ENCODE assay signal across 8 cellular contexts in genomic region chr16:69762843-69763556, GRCh38. TPM values are rescaled to one million over a fixed set of nuclear protein-coding genes. Genes with fewer than 3 reads are reported as not detected.
DNase-seq lines count a peak whose midpoint lies in the region; TF ChIP-seq lines count a peak whose summit lies in the region.

No MANE protein-coding gene starts in this region.

- no peak overlapping the region for H2BK15ac ChIP-seq in mesenchymal stem cell (ENCODE audit: low read depth, poor library complexity, severe bottlenecking)

- no peak overlapping the region for H2AK5ac ChIP-seq in mesenchymal stem cell (ENCODE audit: low read length, severe bottlenecking)

- no peaks in the 10 kb centered on the region for H3K9me3 Mint-ChIP-seq in CD4-positive, alpha-beta memory T cell

- H3K18ac ChIP-seq in mesenchymal stem cell (ENCODE audit: low read depth in 1 of 2, low read length in 2 of 2) = peak overlapping the region; percentile 73 to 88

- no peaks in the 10 kb centered on the region for H3K27me3 ChIP-seq in CD4-positive, alpha-beta memory T cell (ENCODE audit: insufficient read depth, low read length)
- no peaks in the 10 kb centered on the region for H3K27me3 ChIP-seq in HAP-1 (ENCODE audit: low read depth)
- H3K27me3 ChIP-seq in Peyer's patch = no peaks in the 10 kb centered on the region
- no peaks in the 10 kb centered on the region for H3K27me3 ChIP-seq in dorsolateral prefrontal cortex
- no peaks in the 10 kb centered on the region for H3K27me3 ChIP-seq in mesenchymal stem cell (ENCODE audit: control insufficient read depth in 1 of 2, insufficient read depth in 1 of 2, low read length in 2 of 2)
- H3K27me3 ChIP-seq in uterus = no peaks in the 10 kb centered on the region

- DNase-seq in CD4-positive, alpha-beta memory T cell = peak in 4 of 5 donors; percentile 27 to 45 (median 34)
- DNase-seq in HAP-1 (ENCODE audit: low spot score in 2 of 2) (no peak), Peyer's patch (no peak), dorsolateral prefrontal cortex (no peak), mesenchymal stem cell (peak; percentile 44), uterus (no peak), NCI-H1436 treated with DMSO at 0.1 percent for 48 hours (lab: John Stamatoyannopoulos, UW) (no peak), HuH-7 (ENCODE audit: low spot score) (no peak)

- H3K27ac Mint-ChIP-seq in CD4-positive, alpha-beta memory T cell = peak overlapping the region; percentile 82 to 97 (median 93)

- H3K27me3 Mint-ChIP-seq in CD4-positive, alpha-beta memory T cell = no peaks in the 10 kb centered on the region

- peak overlapping the region; percentile 99 for H3K9ac ChIP-seq in mesenchymal stem cell (ENCODE audit: low read length)

- no peak for TF ChIP-seq POLR2A in Peyer's patch (IDR thresholded peaks at IDR 0.05)
- no peak for TF ChIP-seq POLR2A in uterus (IDR thresholded peaks at IDR 0.05)

- H3K36me3 ChIP-seq in CD4-positive, alpha-beta memory T cell (ENCODE audit: insufficient read depth, low read length) = no peaks in the 10 kb centered on the region
- H3K36me3 ChIP-seq in HAP-1 (replicated peaks) (no peaks in the 10 kb centered on the region), Peyer's patch (no peaks in the 10 kb centered on the region), mesenchymal stem cell (ENCODE audit: control insufficient read depth in 1 of 2, insufficient read depth in 2 of 2, low read depth in 1 of 2, low read length in 2 of 2) (peaks cover 0 to 10% of the 10 kb centered on the region in 2 experiments), uterus (no peaks in the 10 kb centered on the region)

- no peak overlapping the region for H4K8ac ChIP-seq in mesenchymal stem cell (ENCODE audit: low read length)

- H3K9me3 ChIP-seq in CD4-positive, alpha-beta memory T cell (ENCODE audit: control insufficient read depth in 1 of 2, low read length in 2 of 2) = no peaks in the 10 kb centered on the region
- H3K9me3 ChIP-seq in HAP-1 = no peaks in the 10 kb centered on the region
- no peaks in the 10 kb centered on the region for H3K9me3 ChIP-seq in Peyer's patch
- no peaks in the 10 kb centered on the region for H3K9me3 ChIP-seq in mesenchymal stem cell (ENCODE audit: control insufficient read depth, low read length)
- H3K9me3 ChIP-seq in uterus = no peaks in the 10 kb centered on the region

- peak overlapping the region; percentile 46 for H3K4me2 ChIP-seq in mesenchymal stem cell (ENCODE audit: low read length, poor library complexity, severe bottlenecking)

- H3K23ac ChIP-seq in mesenchymal stem cell (ENCODE audit: low read length in 2 of 2) = no peak overlapping the region

- no peak overlapping the region for H3K14ac ChIP-seq in mesenchymal stem cell (ENCODE audit: low read length in 2 of 2)

- H4K91ac ChIP-seq in mesenchymal stem cell (ENCODE audit: low read length) = no peak overlapping the region

- intact Hi-C loops in CD4-positive, alpha-beta memory T cell (cut with micrococcal nuclease) = loop anchor here (1.0 to 5.0 kb wide), 2 partner anchors 9 to 201 kb away; partner anchors contain the start of gene NOB1
- intact Hi-C loops in dorsolateral prefrontal cortex (cut with DNase I) = loop anchor here in 1 of 2 donors (5.0 kb wide), 1 partner anchor 376 kb away; the partner anchor contains the start of gene TERF2
- intact Hi-C loops in uterus (cut with DNase I; ENCODE audit: low total_unique reads) = no loop called here

- H2BK5ac ChIP-seq in mesenchymal stem cell (ENCODE audit: low read depth, low read length, poor library complexity, severe bottlenecking) = no peak overlapping the region

- H3K4me3 ChIP-seq in CD4-positive, alpha-beta memory T cell (ENCODE audit: low read length in 2 of 2) = peak overlapping the region; percentile 67 to 97
- peak overlapping the region; percentile 74 for H3K4me3 ChIP-seq in HAP-1
- peak overlapping the region; percentile 78 to 95 (median 90) for H3K4me3 ChIP-seq in Peyer's patch
- H3K4me3 ChIP-seq in dorsolateral prefrontal cortex = peak overlapping the region; percentile 64 to 100 (median 89)
- H3K4me3 ChIP-seq in mesenchymal stem cell (ENCODE audit: insufficient read depth in 1 of 2, low read depth in 1 of 2, low read length in 2 of 2) = peak overlapping the region; percentile 78 to 96
- H3K4me3 ChIP-seq in uterus = peak overlapping the region; percentile 85 to 94

- H3K79me1 ChIP-seq in mesenchymal stem cell (replicated peaks; ENCODE audit: low read length, poor library complexity, severe bottlenecking) = peaks cover 12% of the 10 kb centered on the region

- peaks cover 22 to 58% (median 38%) of the 10 kb centered on the region in 4 donors for H3K4me1 Mint-ChIP-seq in CD4-positive, alpha-beta memory T cell

- CTCF ChIA-PET in CD4-positive, alpha-beta memory T cell (lab: Charles Lee; ENCODE audit: partially characterized antibody) = interaction anchor here (1.0 to 2.5 kb wide), 4 partner anchors 9 to 55 kb away, joined by 3 to 22 read pairs (median 8); partner anchors contain the start of genes NOB1 and NQO1

- WGBS in mesenchymal stem cell = 22% methylated on average over 10 of the region's 13 CpGs

- H3K4ac ChIP-seq in mesenchymal stem cell (ENCODE audit: low read depth in 1 of 2, low read length in 2 of 2) = no peak overlapping the region

- H2BK120ac ChIP-seq in mesenchymal stem cell (ENCODE audit: low read depth, low read length) = no peak overlapping the region

- POLR2A ChIA-PET in CD4-positive, alpha-beta memory T cell (lab: Charles Lee; ENCODE audit: partially characterized antibody) = interaction anchor here (0.7 to 3.0 kb wide), 9 partner anchors 8 to 319 kb away, joined by 3 to 37 read pairs (median 3); partner anchors contain the start of genes NOB1 and NQO1

- H3K36me3 Mint-ChIP-seq in CD4-positive, alpha-beta memory T cell = peaks cover 7 to 10% of the 10 kb centered on the region in 2 donors

- H3K27ac ChIP-seq in CD4-positive, alpha-beta memory T cell (ENCODE audit: low read depth, low read length) = peak overlapping the region; percentile 90
- H3K27ac ChIP-seq in Peyer's patch (peak overlapping the region; percentile 87 to 93 (median 90)), dorsolateral prefrontal cortex (peak overlapping the region in 54 of 59 donors; percentile 23 to 95 (median 87)), mesenchymal stem cell (ENCODE audit: low read length, poor library complexity, severe bottlenecking) (peak overlapping the region; percentile 69), uterus (peak overlapping the region; percentile 91 to 97)

- H2AFZ ChIP-seq in mesenchymal stem cell (ENCODE audit: low read depth, low read length) = peak overlapping the region; percentile 46

- in situ Hi-C loops in HAP-1 (cut with MboI; ENCODE audit: low sequenced_read_pairs) = no loop called here

- peak overlapping the region; percentile 85 to 94 (median 90) for H3K4me3 Mint-ChIP-seq in CD4-positive, alpha-beta memory T cell

- TF ChIP-seq CTCF in Peyer's patch (IDR thresholded peaks at IDR 0.05) (no peak), dorsolateral prefrontal cortex (IDR thresholded peaks at IDR 0.05 in 54 of 56, conservative IDR thresholded peaks at IDR 0.05 in 2 of 56; ENCODE audit: low read depth in 1 of 56, partially characterized antibody in 56 of 56) (no peak), uterus (IDR thresholded peaks at IDR 0.05) (no peak)

- no peak overlapping the region for H2BK12ac ChIP-seq in mesenchymal stem cell (ENCODE audit: low read length in 2 of 2)

- H3K4me1 ChIP-seq in CD4-positive, alpha-beta memory T cell (ENCODE audit: insufficient read depth, low read length) = peaks cover 32% of the 10 kb centered on the region
- H3K4me1 ChIP-seq in HAP-1 (peaks cover 4% of the 10 kb centered on the region), Peyer's patch (peaks cover 0 to 14% (median 3%) of the 10 kb centered on the region in 4 donors), mesenchymal stem cell (ENCODE audit: control insufficient read depth, insufficient read depth, low read depth, low read length) (peaks cover 2% of the 10 kb centered on the region), uterus (peaks cover 0 to 8% of the 10 kb centered on the region in 2 donors)

RNA-seq across cellular contexts. Expression of gene WWP2, which starts 0.9 kb away (rescaled TPM):
- 10 to 100 TPM; 76.3 to 77.0 TPM for total RNA-seq in CD4-positive, alpha-beta memory T cell
- 10 to 100 TPM; 27.8 to 49.4 TPM for polyA plus RNA-seq in CD4-positive, alpha-beta memory T cell
- 100 to 1,000 TPM in 3 of 4 donors, 10 to 100 TPM in 1; 93.5 to 199 (median 111) TPM for total RNA-seq in Peyer's patch
- 10 to 100 TPM; 43.5 to 81.3 (median 58.5) TPM for total RNA-seq in dorsolateral prefrontal cortex
- polyA plus RNA-seq in mesenchymal stem cell (2013, experiment 1 of 2) = 16.7 TPM
- polyA plus RNA-seq in mesenchymal stem cell (2013, experiment 2 of 2) = 16.9 TPM
- total RNA-seq in uterus = 10 to 100 TPM; 12.8 to 57.9 (median 32.4) TPM

RNA-seq across cellular contexts. Expression of gene NOB1, which starts 8.3 kb away (rescaled TPM):
- total RNA-seq in CD4-positive, alpha-beta memory T cell = 10 to 100 TPM; 41.0 to 49.9 TPM
- polyA plus RNA-seq in CD4-positive, alpha-beta memory T cell = 10 to 100 TPM; 28.0 to 54.4 TPM
- 10 to 100 TPM; 13.5 to 37.1 (median 27.7) TPM for total RNA-seq in Peyer's patch
- total RNA-seq in dorsolateral prefrontal cortex = 10 to 100 TPM; 19.8 to 37.5 (median 27.3) TPM
- 42.8 TPM for polyA plus RNA-seq in mesenchymal stem cell (2013, experiment 1 of 2)
- 41.7 TPM for polyA plus RNA-seq in mesenchymal stem cell (2013, experiment 2 of 2)
- total RNA-seq in uterus = 10 to 100 TPM; 15.9 to 50.5 (median 21.0) TPM

RNA-seq across cellular contexts. Expression of gene NQO1, which starts 36.6 kb away (rescaled TPM):
- 1 to 10 TPM; 4.8 to 5.9 TPM for total RNA-seq in CD4-positive, alpha-beta memory T cell
- polyA plus RNA-seq in CD4-positive, alpha-beta memory T cell = 1 to 10 TPM; 5.5 to 8.6 TPM
- total RNA-seq in Peyer's patch = 100 to 1,000 TPM in 3 of 4 donors, 10 to 100 TPM in 1; 42.4 to 311 (median 144) TPM
- total RNA-seq in dorsolateral prefrontal cortex = 100 to 1,000 TPM in 2 of 120 experiments, 10 to 100 TPM in 118; 10.2 to 114 (median 28.6) TPM
- polyA plus RNA-seq in mesenchymal stem cell (2013, experiment 1 of 2) = 422 TPM
- 441 TPM for polyA plus RNA-seq in mesenchymal stem cell (2013, experiment 2 of 2)
- total RNA-seq in uterus = 10 to 100 TPM; 14.7 to 23.8 (median 19.6) TPM

Comparison
In these comparisons a context has a peak if more than half of its experiments do, and no peak if none do; other contexts are left out.
1. DNase-seq: peak in CD4-positive, alpha-beta memory T cell (4 of 5) and mesenchymal stem cell (single experiment); none in HAP-1 (0 of 2), Peyer's patch (0 of 3), dorsolateral prefrontal cortex (0 of 10), uterus (0 of 2), NCI-H1436 treated with DMSO at 0.1 percent for 48 hours (single experiment) and HuH-7 (single experiment).
2. Peak in every context shown above with its lines, with median percentiles within 50 percentile points of each other: H3K27ac ChIP-seq and H3K4me3 ChIP-seq.